16 cellular contexts compared by ENCODE assay signal in the genomic region with DNA sequence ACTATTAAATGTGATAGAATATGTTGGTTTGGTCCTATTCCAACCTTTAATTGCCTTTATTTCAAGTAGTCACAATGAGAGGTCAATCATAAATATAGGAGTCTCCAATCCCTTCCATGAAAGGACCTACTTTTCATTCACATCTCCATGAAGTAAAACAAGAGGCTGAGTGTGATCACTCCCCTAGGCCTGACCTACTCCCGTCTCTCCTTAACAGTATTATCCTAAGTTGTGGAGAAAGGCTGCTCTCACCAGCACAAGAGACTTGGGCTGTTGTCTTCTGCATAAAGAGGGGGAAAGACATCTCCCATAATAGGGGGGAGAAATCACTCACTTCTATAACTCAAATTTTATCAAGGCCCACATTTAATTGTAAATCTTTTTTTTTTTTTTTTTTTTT.
DNase-seq lines count a peak whose midpoint lies in the region; ATAC-seq and TF ChIP-seq lines count a peak whose summit lies in the region.
"Had no signal": no experiment of that assay in that cellular context is flagged by ENCODE, and none has a peak within 500 bp of the region (broad histone marks: within the 10 kb centered on the region; RNA-seq: fewer than 3 reads in every experiment).

No MANE protein-coding gene starts in this region.

- TF ChIP-seq CTCF in endodermal cell (conservative IDR thresholded peaks at IDR 0.05) (no peak), dorsolateral prefrontal cortex (IDR thresholded peaks at IDR 0.05 in 54 of 56, conservative IDR thresholded peaks at IDR 0.05 in 2 of 56; ENCODE audit: low read depth in 1 of 56, partially characterized antibody in 56 of 56) (no peak)

- peaks cover 44% of the 10 kb centered on the region for H3K36me3 Mint-ChIP-seq in T-helper 1 cell treated with Interleukin-12 subunit alpha and Interleukin-12 subunit beta and Interleukin-4 antibody, amounts not matched to agents 30 μg/mL and 1 μg/mL, for 36 hours (ENCODE audit: low read depth)
- peaks cover 17% of the 10 kb centered on the region for H3K36me3 Mint-ChIP-seq in endodermal cell (ENCODE audit: low read depth)

- no peaks in the 10 kb centered on the region for H3K27me3 ChIP-seq in endodermal cell (ENCODE audit: control insufficient read depth, insufficient read depth, low read length, poor library complexity, severe bottlenecking)
- H3K27me3 ChIP-seq in subcutaneous abdominal adipose tissue (ENCODE audit: control insufficient read depth in 5 of 5, insufficient read depth in 4 of 5, low read length in 5 of 5), result no peaks in the 10 kb centered on the region
- no peaks in the 10 kb centered on the region for H3K27me3 ChIP-seq in dorsolateral prefrontal cortex
- H3K27me3 ChIP-seq: BE2C had no signal

- WGBS in endodermal cell (ENCODE audit: insufficient coverage in 1 of 2, insufficient read length in 1 of 2), 2 experiments, result 67% methylated on average over 1 of the region's 1 CpG; no CpG with 5 or more reads in 1 of the 2 experiments

- DNase-seq in T-helper 1 cell (no peak), SK-MEL-5 (ENCODE audit: low read depth, low spot score) (peak; percentile 35), endodermal cell (no peak), dorsolateral prefrontal cortex (no peak)
- DNase-seq: BE2C; C1 segment of cervical spinal cord; CD4-positive, CD25-positive, alpha-beta regulatory T cell; CD8-positive, alpha-beta memory T cell; COR-L47; DMS 273 treated with DMSO at 0.1 percent for 48 hours; DMS53; GDM1 had no signal

- H3K36me3 ChIP-seq in endodermal cell (ENCODE audit: control insufficient read depth, insufficient read depth, low read length) (peaks cover 33% of the 10 kb centered on the region), subcutaneous abdominal adipose tissue (ENCODE audit: control insufficient read depth in 5 of 5, insufficient read depth in 5 of 5, low read length in 5 of 5) (peaks cover 19 to 29% (median 25%) of the 10 kb centered on the region in 5 donors)
- H3K36me3 ChIP-seq: BE2C had no signal

- H3K4me3 Mint-ChIP-seq in T-helper 1 cell treated with Interleukin-12 subunit alpha and Interleukin-12 subunit beta and Interleukin-4 antibody, amounts not matched to agents 30 μg/mL and 1 μg/mL, for 36 hours, result no peak overlapping the region
- no peak overlapping the region for H3K4me3 Mint-ChIP-seq in endodermal cell
- H3K4me3 Mint-ChIP-seq: CD4-positive, CD25-positive, alpha-beta regulatory T cell; CD8-positive, alpha-beta memory T cell had no signal

- H3K9me3 ChIP-seq in endodermal cell (ENCODE audit: control insufficient read depth, low read length), result no peaks in the 10 kb centered on the region
- no peaks in the 10 kb centered on the region for H3K9me3 ChIP-seq in subcutaneous abdominal adipose tissue (ENCODE audit: control insufficient read depth in 5 of 5, low read length in 5 of 5)
- H3K9me3 ChIP-seq: BE2C, HAP-1 had no signal

- H3K27ac ChIP-seq in endodermal cell (ENCODE audit: low read depth, low read length) (no peak overlapping the region), subcutaneous abdominal adipose tissue (ENCODE audit: low read depth, low read length) (peak overlapping the region; percentile 27), dorsolateral prefrontal cortex (no peak overlapping the region)

- H3K4me3 ChIP-seq in endodermal cell (ENCODE audit: low read length) (no peak overlapping the region), subcutaneous abdominal adipose tissue (ENCODE audit: low read depth in 1 of 5, low read length in 5 of 5) (no peak overlapping the region), dorsolateral prefrontal cortex (no peak overlapping the region)
- H3K4me3 ChIP-seq: HAP-1 had no signal

- H3K27ac Mint-ChIP-seq in T-helper 1 cell treated with Interleukin-12 subunit alpha and Interleukin-12 subunit beta and Interleukin-4 antibody, amounts not matched to agents 30 μg/mL and 1 μg/mL, for 36 hours, result peak overlapping the region; percentile 62
- H3K27ac Mint-ChIP-seq in endodermal cell, result peak overlapping the region; percentile 41

- H3K9me3 Mint-ChIP-seq in T-helper 1 cell treated with Interleukin-12 subunit alpha and Interleukin-12 subunit beta and Interleukin-4 antibody, amounts not matched to agents 30 μg/mL and 1 μg/mL, for 36 hours, result no peaks in the 10 kb centered on the region
- no peaks in the 10 kb centered on the region for H3K9me3 Mint-ChIP-seq in endodermal cell
- H3K9me3 Mint-ChIP-seq: CD4-positive, CD25-positive, alpha-beta regulatory T cell; CD8-positive, alpha-beta memory T cell had no signal

- H3K4me1 Mint-ChIP-seq in T-helper 1 cell treated with Interleukin-12 subunit alpha and Interleukin-12 subunit beta and Interleukin-4 antibody, amounts not matched to agents 30 μg/mL and 1 μg/mL, for 36 hours (ENCODE audit: low read depth), result peaks cover 6% of the 10 kb centered on the region
- no peaks in the 10 kb centered on the region for H3K4me1 Mint-ChIP-seq in endodermal cell

- intact Hi-C loops in dorsolateral prefrontal cortex (cut with DNase I), result no loop called here

- ATAC-seq in GM19328 (IDR thresholded peaks at IDR 0.05; ENCODE audit: unreplicated experiment), result no peak

- in situ Hi-C loops in SK-MEL-5 (cut with HindIII; ENCODE audit: low pct_unique_long_range_greater_than_20kb, low sequenced_read_pairs), result no loop called here

- H3K4me1 ChIP-seq in endodermal cell (ENCODE audit: control insufficient read depth, insufficient read depth, low read length) (no peaks in the 10 kb centered on the region), subcutaneous abdominal adipose tissue (ENCODE audit: control insufficient read depth in 5 of 5, insufficient read depth in 5 of 5, low read length in 5 of 5) (peaks cover 0 to 22% (median 10%) of the 10 kb centered on the region in 5 donors)
- H3K4me1 ChIP-seq: BE2C had no signal

- H3K9ac ChIP-seq in endodermal cell (ENCODE audit: extremely low read depth, low read length, poor library complexity, severe bottlenecking), result no peak overlapping the region
- H3K9ac ChIP-seq in subcutaneous abdominal adipose tissue (ENCODE audit: low read length in 5 of 5), result no peak overlapping the region

- H3K27me3 Mint-ChIP-seq in T-helper 1 cell treated with Interleukin-12 subunit alpha and Interleukin-12 subunit beta and Interleukin-4 antibody, amounts not matched to agents 30 μg/mL and 1 μg/mL, for 36 hours (ENCODE audit: low read depth), result no peaks in the 10 kb centered on the region
- no peaks in the 10 kb centered on the region for H3K27me3 Mint-ChIP-seq in endodermal cell (ENCODE audit: insufficient read depth)
- H3K27me3 Mint-ChIP-seq: CD4-positive, CD25-positive, alpha-beta regulatory T cell; CD8-positive, alpha-beta memory T cell had no signal
